In the genomic region with DNA sequence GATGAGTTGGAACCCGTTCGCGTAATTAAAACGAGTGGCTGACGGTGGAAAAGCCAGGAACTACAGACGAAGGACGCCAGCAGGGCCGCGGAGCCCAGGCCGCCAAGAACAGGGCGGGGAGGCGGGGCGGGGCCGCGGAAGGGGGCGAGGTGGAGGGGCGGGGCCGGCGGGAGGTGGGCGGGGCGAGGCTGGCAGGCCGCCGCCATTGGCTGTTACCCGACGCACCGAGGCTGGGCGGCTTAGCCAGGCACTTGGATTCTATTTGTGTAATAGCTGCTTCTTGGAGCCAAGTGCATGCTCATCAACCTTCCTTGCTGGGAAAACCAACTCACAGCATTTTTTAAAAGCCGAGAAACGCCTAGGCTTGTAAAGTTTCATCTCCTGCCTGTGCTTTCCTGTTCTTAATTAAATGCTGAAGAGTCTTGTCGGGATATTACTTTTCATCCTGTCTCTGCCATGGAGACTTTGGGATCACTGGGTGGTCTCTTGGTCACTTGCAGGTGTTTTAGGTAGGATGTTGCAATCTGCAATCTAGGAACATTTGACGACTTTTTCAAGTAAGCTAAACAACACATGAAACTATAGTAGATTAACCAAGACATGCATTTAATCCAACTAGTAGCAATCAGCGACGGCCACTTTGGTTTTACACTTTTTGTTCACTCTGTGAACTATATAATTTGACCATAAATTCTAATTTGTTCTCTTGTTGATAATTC, we compare ENCODE assay signal across 8 cellular contexts.
A peak's percentile ranks its signal among the peaks of the same experiment; 100 is the strongest.
DNase-seq lines count a peak whose midpoint lies in the region; ATAC-seq, FAIRE-seq and TF ChIP-seq lines count a peak whose summit lies in the region.

No MANE protein-coding gene starts in this region.

- CTCF ChIA-PET in Panc1 (lab: Charles Lee): no interaction called here

- peaks cover 42% of the 10 kb centered on the region for H3K4me1 ChIP-seq in Panc1 (ENCODE audit: control insufficient read depth, insufficient read depth, low read length)
- H3K4me1 ChIP-seq in esophagus (ENCODE audit: control insufficient read depth in 2 of 2, insufficient read depth in 2 of 2, low read length in 1 of 2): peaks cover 0 to 3% of the 10 kb centered on the region in 2 donors
- no peaks in the 10 kb centered on the region for H3K4me1 ChIP-seq in mucosa of stomach (ENCODE audit: control insufficient read depth, insufficient read depth, low read length)

- intact Hi-C loops in Panc1 (cut with micrococcal nuclease; ENCODE audit: unreplicated experiment): loop anchor here (5.0 kb wide), 1 partner anchor 240 kb away; no protein-coding TSS in a partner anchor

- peak overlapping the region; percentile 78 to 84 for H3K4me3 ChIP-seq in Panc1 (ENCODE audit: low read depth in 2 of 2, low read length in 2 of 2)
- H3K4me3 ChIP-seq in esophagus (ENCODE audit: low read depth in 1 of 2, low read length in 2 of 2): peak overlapping the region; percentile 68 to 89
- H3K4me3 ChIP-seq in mucosa of stomach (ENCODE audit: low read length): peak overlapping the region; percentile 88

- H3K9me3 ChIP-seq in Panc1 (ENCODE audit: control insufficient read depth, insufficient read depth, low read depth, low read length): peaks cover 6% of the 10 kb centered on the region; the same call in 1 of the 2 replicates
- no peaks in the 10 kb centered on the region for H3K9me3 ChIP-seq in esophagus (ENCODE audit: control insufficient read depth in 2 of 2, insufficient read depth in 1 of 2, low read depth in 1 of 2, low read length in 1 of 2)
- H3K9me3 ChIP-seq in mucosa of stomach (ENCODE audit: control insufficient read depth, low read length): no peaks in the 10 kb centered on the region

- no peak for TF ChIP-seq CTCF in D721Med (IDR thresholded peaks at IDR 0.05; ENCODE audit: insufficient read depth, missing control alignments)
- TF ChIP-seq CTCF in Panc1 (IDR thresholded peaks at IDR 0.05): no peak

- H3K27ac ChIP-seq in Panc1 (ENCODE audit: low read length): peak overlapping the region; percentile 90
- peak overlapping the region; percentile 99 to 100 for H3K27ac ChIP-seq in esophagus (ENCODE audit: low read depth in 2 of 2, low read length in 1 of 2)

- in situ Hi-C loops in Panc1 (cut with HindIII; ENCODE audit: low pct_unique_long_range_greater_than_20kb, low sequenced_read_pairs): no loop called here

- H3K27me3 ChIP-seq in Panc1 (ENCODE audit: control insufficient read depth, insufficient read depth, low read length) (no peaks in the 10 kb centered on the region), esophagus (ENCODE audit: control insufficient read depth in 1 of 2, insufficient read depth in 2 of 2, low read length in 2 of 2) (no peaks in the 10 kb centered on the region), mucosa of stomach (ENCODE audit: control insufficient read depth, insufficient read depth, low read length) (no peaks in the 10 kb centered on the region)

- peak overlapping the region; percentile 96 for H3K9ac ChIP-seq in mucosa of stomach (ENCODE audit: low read length)

- DNase-seq in D721Med (ENCODE audit: insufficient read length, low spot score): peak; percentile 76
- no peak for DNase-seq in Panc1 (ENCODE audit: low read depth, low spot score)
- peak; percentile 87 to 89 for DNase-seq in activated T-cell treated with anti-CD3 and anti-CD28 coated beads, Interleukin-2, amount 50 U/mL, for 48 hours
- peak; percentile 63 to 70 for DNase-seq in stimulated activated CD8-positive, alpha-beta memory T cell treated with anti-CD3 and anti-CD28 coated beads, Interleukin-7, amount 100 ng/mL, for 1 hour (ENCODE audit: low read depth in 2 of 2)

- TF ChIP-seq EP300 in Ishikawa (IDR thresholded peaks at IDR 0.05; ENCODE audit: borderline replicate concordance): no peak

- FAIRE-seq in D721Med (lab: Jason Lieb, UNC): no peak

- BruUV-seq in Panc1 (replicated peaks; lab: Mats Ljungman, UMichigan): TSS peak; percentile 9

- POLR2A ChIA-PET in Panc1 (lab: Charles Lee): no interaction called here

- ATAC-seq in GM21619 (IDR thresholded peaks at IDR 0.05; ENCODE audit: unreplicated experiment) (peak; percentile 45), Panc1 (peak; percentile 83)

- no peaks in the 10 kb centered on the region; the same call in none of the 2 replicates for H3K36me3 ChIP-seq in Panc1 (ENCODE audit: control insufficient read depth, insufficient read depth, low read length)
- no peaks in the 10 kb centered on the region for H3K36me3 ChIP-seq in esophagus (ENCODE audit: control insufficient read depth in 2 of 2, insufficient read depth in 2 of 2, low read length in 1 of 2)
- no peaks in the 10 kb centered on the region for H3K36me3 ChIP-seq in mucosa of stomach (ENCODE audit: control insufficient read depth, insufficient read depth, low read length)

- no peak for TF ChIP-seq RAD21 in Ishikawa (IDR thresholded peaks at IDR 0.05; ENCODE audit: low read depth)

- 3% methylated on average over 26 to 33 of the region's 33 CpGs for WGBS in esophagus, 2 donors

TF ChIP-seq in Ishikawa, 13 proteins besides CTCF, POLR2A, EP300 and RAD21:
- TF ChIP-seq ZBTB7A (IDR thresholded peaks at IDR 0.05; ENCODE audit: low read depth) (no peak), TAF1 (IDR thresholded peaks at IDR 0.05; ENCODE audit: low read depth) (no peak), CREB1 (IDR thresholded peaks at IDR 0.05; ENCODE audit: low read depth) (no peak), TCF12 (IDR thresholded peaks at IDR 0.05; ENCODE audit: low read depth) (no peak), FOXM1 (IDR thresholded peaks at IDR 0.05; ENCODE audit: borderline replicate concordance, low read depth) (peak; percentile 32; the same call in 1 of the 2 replicates), YY1 (IDR thresholded peaks at IDR 0.05; ENCODE audit: low read depth) (no peak), EGR1 (IDR thresholded peaks at IDR 0.05) (no peak), NFIC (IDR thresholded peaks at IDR 0.05) (no peak), CEBPB (IDR thresholded peaks at IDR 0.05) (peak; percentile 73), TEAD4 (IDR thresholded peaks at IDR 0.05) (no peak)
- TF ChIP-seq, protein P1, sequence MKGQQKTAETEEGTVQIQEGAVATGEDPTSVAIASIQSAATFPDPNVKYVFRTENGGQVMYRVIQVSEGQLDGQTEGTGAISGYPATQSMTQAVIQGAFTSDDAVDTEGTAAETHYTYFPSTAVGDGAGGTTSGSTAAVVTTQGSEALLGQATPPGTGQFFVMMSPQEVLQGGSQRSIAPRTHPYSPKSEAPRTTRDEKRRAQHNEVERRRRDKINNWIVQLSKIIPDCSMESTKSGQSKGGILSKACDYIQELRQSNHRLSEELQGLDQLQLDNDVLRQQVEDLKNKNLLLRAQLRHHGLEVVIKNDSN (IDR thresholded peaks at IDR 0.05): no peak
- TF ChIP-seq, protein P2, sequence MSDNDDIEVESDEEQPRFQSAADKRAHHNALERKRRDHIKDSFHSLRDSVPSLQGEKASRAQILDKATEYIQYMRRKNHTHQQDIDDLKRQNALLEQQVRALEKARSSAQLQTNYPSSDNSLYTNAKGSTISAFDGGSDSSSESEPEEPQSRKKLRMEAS (IDR thresholded peaks at IDR 0.05): no peak
